In genomic region chr15:76058714-76059319, GRCh38 we compare ENCODE assay signal across 9 cellular contexts. TPM values are rescaled to one million over a fixed set of nuclear protein-coding genes. Genes with fewer than 3 reads are reported as not detected.
DNase-seq lines count a peak whose midpoint lies in the region; ATAC-seq and TF ChIP-seq lines count a peak whose summit lies in the region.
"Had no signal": no experiment of that assay in that cellular context is flagged by ENCODE, and none has a peak within 500 bp of the region (broad histone marks: within the 10 kb centered on the region; RNA-seq: fewer than 3 reads in every experiment).

No MANE protein-coding gene starts in this region.

- peaks cover 33% of the 10 kb centered on the region for H3K27me3 ChIP-seq in BJ (ENCODE audit: control insufficient read depth, insufficient read depth, low read length)
- peaks cover 12% of the 10 kb centered on the region for H3K27me3 ChIP-seq in SJCRH30
- H3K27me3 ChIP-seq in mesenchymal stem cell (ENCODE audit: control insufficient read depth in 1 of 2, insufficient read depth in 1 of 2, low read length in 2 of 2) = peaks cover 54 to 80% of the 10 kb centered on the region in 2 experiments
- peaks cover 50% of the 10 kb centered on the region for H3K27me3 ChIP-seq in thymus (ENCODE audit: control insufficient read depth, insufficient read depth)

- POLR2A ChIA-PET in BJ (lab: Charles Lee) = no interaction called here

- H2BK12ac ChIP-seq in mesenchymal stem cell (ENCODE audit: low read length in 2 of 2) = no peak overlapping the region

- no peak overlapping the region for H2BK120ac ChIP-seq in mesenchymal stem cell (ENCODE audit: low read depth, low read length)

- no peaks in the 10 kb centered on the region for H3K79me1 ChIP-seq in mesenchymal stem cell (replicated peaks; ENCODE audit: low read length, poor library complexity, severe bottlenecking)

- no peak overlapping the region for H3K4ac ChIP-seq in mesenchymal stem cell (ENCODE audit: low read depth in 1 of 2, low read length in 2 of 2)

- H3K4me1 ChIP-seq in SJCRH30 = no peaks in the 10 kb centered on the region; the same call in 1 of the 2 replicates
- peaks cover 9% of the 10 kb centered on the region for H3K4me1 ChIP-seq in mesenchymal stem cell (ENCODE audit: control insufficient read depth, insufficient read depth, low read depth, low read length)
- peaks cover 7% of the 10 kb centered on the region for H3K4me1 ChIP-seq in thymus (ENCODE audit: control insufficient read depth, insufficient read depth, low read length)

- peak overlapping the region; percentile 86 for H2AFZ ChIP-seq in mesenchymal stem cell (ENCODE audit: low read depth, low read length)

- H3K9ac ChIP-seq in mesenchymal stem cell (ENCODE audit: low read length) = peak overlapping the region; percentile 45

- no peak overlapping the region for H2AK5ac ChIP-seq in mesenchymal stem cell (ENCODE audit: low read length, severe bottlenecking)

- CTCF ChIA-PET in BJ (lab: Yijun Ruan, JAX) = interaction anchor here (0.7 to 8.8 kb wide), 13 partner anchors 11 to 247 kb away, joined by 3 to 137 read pairs (median 4); no protein-coding TSS in a partner anchor

- WGBS in mesenchymal stem cell = 20% methylated on average over 16 of the region's 18 CpGs
- WGBS in thymus = 12% methylated on average over 18 of the region's 18 CpGs

- no peaks in the 10 kb centered on the region for H3K9me3 ChIP-seq in SJCRH30 (replicated peaks)
- H3K9me3 ChIP-seq in mesenchymal stem cell (ENCODE audit: control insufficient read depth, low read length) = no peaks in the 10 kb centered on the region
- H3K9me3 ChIP-seq in thymus (ENCODE audit: control insufficient read depth) = no peaks in the 10 kb centered on the region

- H4K91ac ChIP-seq in mesenchymal stem cell (ENCODE audit: low read length) = no peak overlapping the region

- H2BK15ac ChIP-seq in mesenchymal stem cell (ENCODE audit: low read depth, poor library complexity, severe bottlenecking) = no peak overlapping the region

- H3K27ac ChIP-seq in SJCRH30 (no peak overlapping the region), coronary artery (no peak overlapping the region), mesenchymal stem cell (ENCODE audit: low read length, poor library complexity, severe bottlenecking) (no peak overlapping the region), thymus (ENCODE audit: low read depth) (no peak overlapping the region)

- no peak overlapping the region for H2BK5ac ChIP-seq in mesenchymal stem cell (ENCODE audit: low read depth, low read length, poor library complexity, severe bottlenecking)

- DNase-seq in BJ (ENCODE audit: low read depth) (no peak), GM19240 (ENCODE audit: insufficient read length, low spot score) (peak; percentile 10), SJCRH30 (peak in 1 of 2 experiments; percentile 13), coronary artery (ENCODE audit: low spot score) (no peak), mesenchymal stem cell (no peak), DMS79 treated with DMSO at 0.1 percent for 48 hours (lab: John Stamatoyannopoulos, UW) (no peak)

- no peak overlapping the region for H4K8ac ChIP-seq in mesenchymal stem cell (ENCODE audit: low read length)

- no peak overlapping the region for H3K23ac ChIP-seq in mesenchymal stem cell (ENCODE audit: low read length in 2 of 2)

- H3K36me3 ChIP-seq in BJ (ENCODE audit: control insufficient read depth, insufficient read depth, low read length) (no peaks in the 10 kb centered on the region), SJCRH30 (no peaks in the 10 kb centered on the region), mesenchymal stem cell (ENCODE audit: control insufficient read depth in 1 of 2, insufficient read depth in 2 of 2, low read depth in 1 of 2, low read length in 2 of 2) (no peaks in the 10 kb centered on the region), thymus (ENCODE audit: control insufficient read depth, insufficient read depth) (no peaks in the 10 kb centered on the region)

- peak overlapping the region; percentile 56 for H3K4me3 ChIP-seq in BJ (ENCODE audit: low read depth, low read length)
- peak overlapping the region; percentile 70 for H3K4me3 ChIP-seq in SJCRH30
- H3K4me3 ChIP-seq in coronary artery = peak overlapping the region; percentile 85
- H3K4me3 ChIP-seq in mesenchymal stem cell (ENCODE audit: insufficient read depth in 1 of 2, low read depth in 1 of 2, low read length in 2 of 2) = peak overlapping the region; percentile 72 to 81
- H3K4me3 ChIP-seq in thymus (ENCODE audit: low read length) = peak overlapping the region; percentile 53

- no peak overlapping the region for H3K18ac ChIP-seq in mesenchymal stem cell (ENCODE audit: low read depth in 1 of 2, low read length in 2 of 2)

- ATAC-seq in HG02938 (IDR thresholded peaks at IDR 0.05; ENCODE audit: unreplicated experiment) = no peak

- H3K14ac ChIP-seq in mesenchymal stem cell (ENCODE audit: low read length in 2 of 2) = peak overlapping the region in 1 of 2 experiments; percentile 42

- H3K4me2 ChIP-seq in mesenchymal stem cell (ENCODE audit: low read length, poor library complexity, severe bottlenecking) = peak overlapping the region; percentile 99

- no peak for TF ChIP-seq CTCF in BJ (IDR thresholded peaks at IDR 0.05; ENCODE audit: insufficient read depth, low read depth, low read length)
- no peak for TF ChIP-seq CTCF in coronary artery (IDR thresholded peaks at IDR 0.05)

RNA-seq across cellular contexts. Expression of gene TMEM266, which starts 1.0 kb away (rescaled TPM):
- polyA plus RNA-seq in BJ (2011; rRNA removed) (0.07 and 0.18 TPM in 2 replicates), thymus (1.2 TPM)
- 0.10 TPM in 1 of 2 replicates, not detected in the other for polyA minus RNA-seq in BJ (2011; rRNA and poly(A)+ RNA removed)
- total RNA-seq in SJCRH30 (2014; rRNA removed; shearing (Covaris generic)) = 0.05 and 0.10 TPM in 2 replicates
- 0.08 TPM for polyA plus RNA-seq in mesenchymal stem cell (2013, experiment 1 of 2)
- polyA plus RNA-seq in mesenchymal stem cell (2013, experiment 2 of 2) = 0.08 TPM

RNA-seq across cellular contexts. Expression of gene NRG4, which starts 46.6 kb away (rescaled TPM):
- polyA plus RNA-seq in BJ (2011; rRNA removed) = not detected in 2 replicates
- 0.05 TPM in 1 of 2 replicates, not detected in the other for polyA minus RNA-seq in BJ (2011; rRNA and poly(A)+ RNA removed)
- 1.0 and 1.4 TPM in 2 replicates for total RNA-seq in SJCRH30 (2014; rRNA removed; shearing (Covaris generic))
- polyA plus RNA-seq in mesenchymal stem cell (2013, experiment 1 of 2) = not detected
- polyA plus RNA-seq in mesenchymal stem cell (2013, experiment 2 of 2) = not detected
- 0.41 TPM for polyA plus RNA-seq in thymus
- total RNA-seq: HT1080 had no signal
